14 cellular contexts compared by ENCODE assay signal in genomic region chr12:50100561-50100960, GRCh38.
DNase-seq lines count a peak whose midpoint lies in the region; ATAC-seq and TF ChIP-seq lines count a peak whose summit lies in the region.
"Had no signal": no experiment of that assay in that cellular context is flagged by ENCODE, and none has a peak within 500 bp of the region (broad histone marks: within the 10 kb centered on the region; RNA-seq: fewer than 3 reads in every experiment).

No MANE protein-coding gene starts in this region.

- DNase-seq in RWPE1 (ENCODE audit: low spot score) (no peak), globus pallidus (ENCODE audit: low spot score) (no peak), COLO668 (lab: John Stamatoyannopoulos, UW; ENCODE audit: unreplicated experiment) (no peak)
- DNase-seq: EL, NCI-H1417, NCI-H187 treated with DMSO at 0.1 percent for 48 hours, NCI-H345, NCI-H526 had no signal

- H3K4me3 ChIP-seq in subcutaneous abdominal adipose tissue (ENCODE audit: low read depth in 1 of 5, low read length in 5 of 5), result no peak overlapping the region
- H3K4me3 ChIP-seq: HAP-1 had no signal

- TF ChIP-seq CTCF in RWPE1 (conservative IDR thresholded peaks at IDR 0.05; ENCODE audit: low read depth), result no peak

- peaks cover 12 to 54% (median 53%) of the 10 kb centered on the region in 5 donors for H3K36me3 ChIP-seq in subcutaneous abdominal adipose tissue (ENCODE audit: control insufficient read depth in 5 of 5, insufficient read depth in 5 of 5, low read length in 5 of 5)

- CTCF ChIA-PET in RWPE1 (lab: Yijun Ruan, JAX), result interaction anchor here (5.0 kb wide), 1 partner anchor 11 kb away, joined by 27 read pairs; the partner anchor contains the start of gene COX14

- POLR2A ChIA-PET in RWPE1 (lab: Yijun Ruan, JAX; ENCODE audit: low non-redundant PET), result no interaction called here

- no peak overlapping the region for H3K9ac ChIP-seq in subcutaneous abdominal adipose tissue (ENCODE audit: low read length in 5 of 5)

- H3K9me3 ChIP-seq in subcutaneous abdominal adipose tissue (ENCODE audit: control insufficient read depth in 5 of 5, low read length in 5 of 5), result peaks cover 0 to 3% (median 0%) of the 10 kb centered on the region in 5 donors
- H3K9me3 ChIP-seq: HAP-1 had no signal

- no peak for ATAC-seq in GM21576 (IDR thresholded peaks at IDR 0.05; ENCODE audit: unreplicated experiment)

- H3K27me3 ChIP-seq in layer of hippocampus (ENCODE audit: control insufficient read depth, insufficient read depth, low read length) (no peaks in the 10 kb centered on the region), subcutaneous abdominal adipose tissue (ENCODE audit: control insufficient read depth in 5 of 5, insufficient read depth in 4 of 5, low read length in 5 of 5) (peaks cover 0 to 5% (median 0%) of the 10 kb centered on the region in 5 donors)

- H3K27ac ChIP-seq in RWPE1 (peak overlapping the region; percentile 37; the same call in 1 of the 2 replicates), angular gyrus (ENCODE audit: low read depth, low read length) (peak overlapping the region; percentile 29), layer of hippocampus (ENCODE audit: low read depth, low read length) (peak overlapping the region; percentile 13), subcutaneous abdominal adipose tissue (ENCODE audit: low read depth, low read length) (peak overlapping the region; percentile 49)
- H3K27ac ChIP-seq: HL-60 had no signal

- H3K4me1 ChIP-seq in subcutaneous abdominal adipose tissue (ENCODE audit: control insufficient read depth in 5 of 5, insufficient read depth in 5 of 5, low read length in 5 of 5), result peaks cover 21 to 45% (median 39%) of the 10 kb centered on the region in 5 donors
- H3K4me1 ChIP-seq: HAP-1 had no signal
